ENCODE assay signal across 32 cellular contexts in the genomic region with DNA sequence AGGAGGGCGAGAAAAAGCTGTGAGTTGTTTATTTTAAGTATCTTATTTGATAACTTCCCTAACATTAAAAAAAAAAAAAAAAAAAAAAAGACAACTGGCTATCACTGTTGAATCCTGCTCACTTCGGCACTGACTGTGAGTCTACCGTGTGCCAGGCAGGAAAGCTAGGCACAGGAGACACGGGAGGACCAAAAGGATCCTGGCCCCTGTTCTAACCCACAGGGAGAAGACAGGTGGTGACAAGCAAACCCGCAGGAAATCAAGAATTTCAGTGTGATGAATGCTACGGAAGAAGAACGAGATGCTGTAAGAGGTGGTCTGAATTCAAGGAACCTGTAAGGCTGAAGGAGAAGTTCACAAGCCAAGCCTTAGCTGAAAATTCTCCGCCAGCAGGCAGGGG.
"Had no signal": no experiment of that assay in that cellular context is flagged by ENCODE, and none has a peak within 500 bp of the region (broad histone marks: within the 10 kb centered on the region; RNA-seq: fewer than 3 reads in every experiment).

No MANE protein-coding gene starts in this region.

- H3K4me3 ChIP-seq: adrenal gland, body of pancreas, breast epithelium, MG63, PC-9 had no signal

- DNase-seq: activated B cell treated with CpG ODN at 0.5 μM for 24 hours; activated CD4-positive, alpha-beta T cell treated with anti-CD3 and anti-CD28 coated beads for 4 hours; activated CD4-positive, alpha-beta T cell treated with anti-CD3 and anti-CD28 coated beads, Interleukin-2, amount 50 U/mL, for 1 hour; activated CD4-positive, CD25-positive, alpha-beta regulatory T cell treated with anti-CD3 and anti-CD28 coated beads, Interleukin-2, amount 50 U/mL, for 72 hours; activated CD8-positive, alpha-beta T cell treated with anti-CD3 and anti-CD28 coated beads for 36 hours; activated gamma-delta T cell treated with Interleukin-2 at 50 U/mL for 16 hours; activated naive CD4-positive, alpha-beta T cell treated with anti-CD3 and anti-CD28 coated beads for 36 hours; activated T-cell treated with anti-CD3 and anti-CD28 coated beads, Interleukin-2, amount 50 U/mL, for 1 hour; adrenal gland; body of pancreas; Kasumi-1; KG1; MG63; NCI-H1105; NCI-H1417 treated with DMSO at 0.1 percent for 48 hours; NCI-H187 treated with DMSO at 0.1 percent for 48 hours; NCI-H345; NCI-H524 treated with DMSO at 0.1 percent for 48 hours; NCI-H748 treated with DMSO at 0.1 percent for 48 hours; NK-92 treated with Interleukin-12 subunit alpha and Interleukin-12 subunit beta, amount 100 ng/mL, for 24 hours; PC-9; Right ventricle myocardium superior; SW 1271; T-helper 1 cell; T-helper 2 cell; T-helper 9 cell had no signal

- H3K4me1 ChIP-seq: adrenal gland had no signal

- FAIRE-seq: astrocyte, colon, RCC 7860 had no signal

- H3K36me3 ChIP-seq: adrenal gland, breast epithelium had no signal

- H3K27me3 ChIP-seq: adrenal gland, body of pancreas, breast epithelium, MG63 had no signal

- H3K4me2 ChIP-seq: PC-9 had no signal

- H3K9me3 ChIP-seq: adrenal gland, body of pancreas, breast epithelium, MG63 had no signal

- ATAC-seq: activated CD8-positive, alpha-beta T cell treated with anti-CD3 and anti-CD28 coated beads for 36 hours; activated naive CD4-positive, alpha-beta T cell treated with anti-CD3 and anti-CD28 coated beads, Interleukin-2, amount 50 U/mL, for 72 hours; body of pancreas had no signal

- H3K27ac ChIP-seq: adrenal gland, body of pancreas, breast epithelium, PC-9, VCaP had no signal

- H2AFZ ChIP-seq: PC-9 had no signal
